Comparison of ENCODE assay signal across 31 cellular contexts in genomic region chr7:36299882-36300341, GRCh38.
A peak's percentile ranks its signal among the peaks of the same experiment; 100 is the strongest.
DNase-seq lines count a peak whose midpoint lies in the region; ATAC-seq and TF ChIP-seq lines count a peak whose summit lies in the region.
"Had no signal": no experiment of that assay in that cellular context is flagged by ENCODE, and none has a peak within 500 bp of the region (broad histone marks: within the 10 kb centered on the region; RNA-seq: fewer than 3 reads in every experiment).

No MANE protein-coding gene starts in this region.

- H3K27ac ChIP-seq in left ventricle myocardium inferior (replicated peaks) (peak overlapping the region; percentile 91), RWPE2 (ENCODE audit: poor library complexity, severe bottlenecking) (no peak overlapping the region), breast epithelium (no peak overlapping the region)
- H3K27ac ChIP-seq: lower lobe of right lung, uterus had no signal

- intact Hi-C loops in left ventricle myocardium inferior (cut with micrococcal nuclease) (loop anchor here (10.0 kb wide), 1 partner anchor 145 kb away; the partner anchor contains the start of gene EEPD1), Right ventricle myocardium inferior (cut with DNase I) (loop anchor here (10.0 kb wide), 1 partner anchor 605 kb away; the partner anchor contains the start of gene HERPUD2), breast epithelium (cut with DNase I; ENCODE audit: low total_unique reads) (no loop called here)

- no peak for TF ChIP-seq CTCF in left ventricle myocardium inferior (IDR thresholded peaks at IDR 0.05; ENCODE audit: borderline replicate concordance)
- no peak for TF ChIP-seq CTCF in RWPE2 (IDR thresholded peaks at IDR 0.05; ENCODE audit: poor library complexity, severe bottlenecking)
- TF ChIP-seq CTCF in breast epithelium (IDR thresholded peaks at IDR 0.05) = no peak

- H3K27me3 ChIP-seq in left ventricle myocardium inferior (ENCODE audit: low read depth) (no peaks in the 10 kb centered on the region), RWPE2 (ENCODE audit: insufficient read depth, poor library complexity, severe bottlenecking) (no peaks in the 10 kb centered on the region), breast epithelium (no peaks in the 10 kb centered on the region)
- H3K27me3 ChIP-seq: body of pancreas, dorsolateral prefrontal cortex, uterus had no signal

- no peak for TF ChIP-seq POLR2A in breast epithelium (IDR thresholded peaks at IDR 0.05)

- H3K9me3 ChIP-seq in left ventricle myocardium inferior (replicated peaks) (no peaks in the 10 kb centered on the region), RWPE2 (ENCODE audit: severe bottlenecking) (no peaks in the 10 kb centered on the region), breast epithelium (no peaks in the 10 kb centered on the region)
- H3K9me3 ChIP-seq: body of pancreas, lower lobe of right lung, thoracic aorta, uterus had no signal

- ATAC-seq in Right ventricle myocardium inferior = no peak
- ATAC-seq in RWPE2 (ENCODE audit: low read depth) = no peak
- ATAC-seq: activated T-cell treated with anti-CD3 and anti-CD28 coated beads, Interleukin-2, amount 50 U/mL, for 72 hours; body of pancreas; lower lobe of right lung; PC-3; sciatic nerve had no signal

- DNase-seq in left ventricle myocardium inferior (no peak), Right ventricle myocardium inferior (ENCODE audit: missing footprints) (no peak), RWPE2 (ENCODE audit: low spot score) (peak; percentile 32), kidney tubule cell (ENCODE audit: low spot score) (peak; percentile 43), breast epithelium (ENCODE audit: low spot score in 2 of 2) (no peak), SHP77 (lab: John Stamatoyannopoulos, UW) (no peak), retina (no peak)
- no peak for DNase-seq in activated CD4-positive, alpha-beta T cell treated with anti-CD3 and anti-CD28 coated beads for 4 hours
- DNase-seq: activated CD4-positive, alpha-beta T cell treated with anti-CD3 and anti-CD28 coated beads, Interleukin-2, amount 50 U/mL, for 4 hours; activated CD4-positive, CD25-positive, alpha-beta regulatory T cell; activated naive CD4-positive, alpha-beta T cell; activated T-cell treated with anti-CD3 and anti-CD28 coated beads, Interleukin-2, amount 50 U/mL, for 72 hours; AML-193; body of pancreas; CD4-positive, alpha-beta T cell; cerebellar nuclear complex; DMS 273 treated with DMSO at 0.1 percent for 48 hours; HCEC 1CT; hypothalamus; lower lobe of right lung; MV-4-11; NCI-H524; NK-92 treated with Interleukin-12 subunit alpha and Interleukin-12 subunit beta, amount 100 ng/mL, for 24 hours; PC-3; SIG-M5; stimulated activated CD4-positive, alpha-beta T cell treated with anti-CD3 and anti-CD28 coated beads, Interleukin-15, amount 100 ng/mL, for 24 hours; stimulated activated naive CD4-positive, alpha-beta T cell; uterus had no signal

- peaks cover 21% of the 10 kb centered on the region for H3K36me3 ChIP-seq in left ventricle myocardium inferior
- no peaks in the 10 kb centered on the region for H3K36me3 ChIP-seq in RWPE2 (ENCODE audit: low read depth)
- H3K36me3 ChIP-seq in breast epithelium = no peaks in the 10 kb centered on the region
- H3K36me3 ChIP-seq: uterus had no signal

- no peak overlapping the region for H3K4me3 ChIP-seq in left ventricle myocardium inferior
- H3K4me3 ChIP-seq in RWPE2 (ENCODE audit: severe bottlenecking) = no peak overlapping the region
- H3K4me3 ChIP-seq in breast epithelium = no peak overlapping the region
- H3K4me3 ChIP-seq: body of pancreas, dorsolateral prefrontal cortex, lower lobe of right lung, thoracic aorta, uterus had no signal

- H3K4me1 ChIP-seq in left ventricle myocardium inferior = peaks cover 75% of the 10 kb centered on the region
- peaks cover 9% of the 10 kb centered on the region for H3K4me1 ChIP-seq in RWPE2 (ENCODE audit: insufficient read depth, poor library complexity, severe bottlenecking)
- peaks cover 2 to 13% of the 10 kb centered on the region in 2 donors for H3K4me1 ChIP-seq in breast epithelium

Comparison
In these comparisons a context has a peak if more than half of its experiments do, and no peak if none do; other contexts are left out.
1. DNase-seq: peak in RWPE2 (single experiment) and kidney tubule cell (single experiment); none in left ventricle myocardium inferior (single experiment), Right ventricle myocardium inferior (single experiment), breast epithelium (0 of 2), activated CD4-positive, alpha-beta T cell treated with anti-CD3 and anti-CD28 coated beads for 4 hours (0 of 2), SHP77 (0 of 2) and retina (single experiment).